10 cellular contexts compared by ENCODE assay signal in genomic region chr4:144374065-144374464, GRCh38.
DNase-seq lines count a peak whose midpoint lies in the region; ATAC-seq and TF ChIP-seq lines count a peak whose summit lies in the region.
"Had no signal": no experiment of that assay in that cellular context is flagged by ENCODE, and none has a peak within 500 bp of the region (broad histone marks: within the 10 kb centered on the region; RNA-seq: fewer than 3 reads in every experiment).

No MANE protein-coding gene starts in this region.

- H3K4me3 ChIP-seq in colonic mucosa: no peak overlapping the region
- no peak overlapping the region for H3K4me3 ChIP-seq in tibial artery
- H3K4me3 ChIP-seq: heart right ventricle had no signal

- H3K27me3 ChIP-seq in colonic mucosa (no peaks in the 10 kb centered on the region), tibial artery (no peaks in the 10 kb centered on the region)
- H3K27me3 ChIP-seq: heart right ventricle had no signal

- H3K27ac ChIP-seq in colonic mucosa: no peak overlapping the region
- H3K27ac ChIP-seq in tibial artery: no peak overlapping the region
- H3K27ac ChIP-seq: heart right ventricle had no signal

- peak; percentile 53 for DNase-seq in ELF-1 (ENCODE audit: low read depth, low spot score)
- no peak for DNase-seq in NCI-H524 (lab: John Stamatoyannopoulos, UW)
- DNase-seq in activated CD4-positive, alpha-beta T cell treated with anti-CD3 and anti-CD28 coated beads for 4 hours: no peak
- DNase-seq in colonic mucosa: no peak
- DNase-seq in tibial artery: no peak
- DNase-seq: heart right ventricle, T1000 had no signal

- H3K9me3 ChIP-seq in colonic mucosa: no peaks in the 10 kb centered on the region
- no peaks in the 10 kb centered on the region for H3K9me3 ChIP-seq in tibial artery
- H3K9me3 ChIP-seq: heart right ventricle had no signal

- no peaks in the 10 kb centered on the region for H3K36me3 ChIP-seq in colonic mucosa
- H3K36me3 ChIP-seq in tibial artery: no peaks in the 10 kb centered on the region
- H3K36me3 ChIP-seq: heart right ventricle had no signal

- ATAC-seq in GM18909 (IDR thresholded peaks at IDR 0.05; ENCODE audit: poor library complexity, unreplicated experiment) (peak; percentile 86), HG02642 (IDR thresholded peaks at IDR 0.05; ENCODE audit: poor library complexity, unreplicated experiment) (peak; percentile 88), HG03521 (IDR thresholded peaks at IDR 0.05; ENCODE audit: unreplicated experiment) (peak; percentile 87)
- ATAC-seq: heart right ventricle had no signal

- no peak overlapping the region for H3K9ac ChIP-seq in colonic mucosa (ENCODE audit: low read depth in 2 of 2, low read length in 2 of 2)

- H3K4me1 ChIP-seq in colonic mucosa (no peaks in the 10 kb centered on the region), tibial artery (no peaks in the 10 kb centered on the region)
- H3K4me1 ChIP-seq: heart right ventricle had no signal

- no peak for TF ChIP-seq CTCF in colonic mucosa (IDR thresholded peaks at IDR 0.05)
- TF ChIP-seq CTCF in tibial artery (IDR thresholded peaks at IDR 0.05): no peak

- intact Hi-C loops in colonic mucosa (cut with DNase I): no loop called here
- intact Hi-C loops in tibial artery (cut with DNase I; ENCODE audit: low total_unique reads): no loop called here
